In the genomic region with DNA sequence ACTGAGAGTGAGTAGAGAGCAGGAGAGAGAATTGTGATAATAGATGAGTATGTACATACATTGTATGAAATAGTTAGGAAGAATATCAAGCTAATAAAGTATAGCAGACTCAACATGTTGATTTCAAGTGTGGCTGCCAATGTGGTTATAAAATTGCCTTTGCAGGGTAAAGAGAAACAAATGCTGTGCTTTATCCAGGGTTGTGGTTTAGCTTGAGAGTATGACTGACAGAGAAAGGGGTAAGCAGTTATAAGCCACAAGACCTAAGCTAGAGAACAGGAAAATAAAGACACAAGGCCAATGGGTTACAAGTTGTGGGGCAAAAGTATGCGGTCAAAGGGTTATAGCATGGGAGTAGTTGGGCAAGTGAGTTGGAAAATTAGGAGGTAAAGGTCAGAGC, we compare ENCODE assay signal across 28 cellular contexts.
"Had no signal": no experiment of that assay in that cellular context is flagged by ENCODE, and none has a peak within 500 bp of the region (broad histone marks: within the 10 kb centered on the region; RNA-seq: fewer than 3 reads in every experiment).

No MANE protein-coding gene starts in this region.

- H3K9me3 ChIP-seq: gastrocnemius medialis, ovary, right lobe of liver, testis had no signal

- DNase-seq: activated CD4-positive, alpha-beta T cell treated with anti-CD3 and anti-CD28 coated beads for 48 hours; activated CD4-positive, alpha-beta T cell treated with anti-CD3 and anti-CD28 coated beads, Interleukin-2, amount 50 U/mL, for 48 hours; activated CD8-positive, alpha-beta memory T cell treated with anti-CD3 and anti-CD28 coated beads for 24 hours; activated effector memory CD4-positive, alpha-beta T cell treated with anti-CD3 and anti-CD28 coated beads, Interleukin-2, amount 50 U/mL, for 16 hours; activated naive CD4-positive, alpha-beta T cell treated with anti-CD3 and anti-CD28 coated beads for 36 hours; activated naive CD8-positive, alpha-beta T cell treated with anti-CD3 and anti-CD28 coated beads for 36 hours; amniotic stem cell; body of pancreas; cerebellar nuclear complex; effector memory CD8-positive, alpha-beta T cell; erythroblast; gastrocnemius medialis; glutamatergic neuron; islet precursor cell; left ventricle myocardium inferior; naive B cell; ovary; right lobe of liver; stimulated activated CD4-positive, alpha-beta T cell treated with anti-CD3 and anti-CD28 coated beads, Interleukin-2, amount 100 ng/mL, for 48 hours; stimulated activated naive CD8-positive, alpha-beta T cell treated with anti-CD3 and anti-CD28 coated beads, Interleukin-15, Interleukin-2, amounts not matched to agents 100 U/mL and 50 U/mL, for 24 hours; testis; transverse colon; WERI-Rb-1 had no signal

- H3K27me3 ChIP-seq: body of pancreas, cardiac muscle cell, gastrocnemius medialis, hepatocyte, ovary, right lobe of liver, testis, transverse colon had no signal

- H3K4me1 ChIP-seq: body of pancreas, gastrocnemius medialis, left ventricle myocardium inferior, right lobe of liver, testis, transverse colon had no signal

- ATAC-seq: activated CD4-positive, CD25-positive, alpha-beta regulatory T cell treated with anti-CD3 and anti-CD28 coated beads, Interleukin-2, amount 50 U/mL, for 24 hours; body of pancreas; effector memory CD8-positive, alpha-beta T cell; gastrocnemius medialis; right lobe of liver; stimulated activated naive CD8-positive, alpha-beta T cell treated with anti-CD3 and anti-CD28 coated beads, Interleukin-15, Interleukin-2, amounts not matched to agents 100 U/mL and 50 U/mL, for 24 hours had no signal

- H3K4me3 ChIP-seq: body of pancreas, cardiac muscle cell, coronary artery, gastrocnemius medialis, hepatocyte, left ventricle myocardium inferior, lung, ovary, right lobe of liver, testis, transverse colon had no signal

- H3K27ac ChIP-seq: body of pancreas, cardiac muscle cell, coronary artery, gastrocnemius medialis, hepatocyte, left ventricle myocardium inferior, ovary, right lobe of liver, testis, transverse colon, WERI-Rb-1 had no signal

- H3K79me2 ChIP-seq: hepatocyte had no signal

- H2AFZ ChIP-seq: hepatocyte had no signal

- H3K36me3 ChIP-seq: cardiac muscle cell, gastrocnemius medialis, left ventricle myocardium inferior, ovary, right lobe of liver, transverse colon, WERI-Rb-1 had no signal

- H3K4me2 ChIP-seq: hepatocyte had no signal
